In the genomic region with DNA sequence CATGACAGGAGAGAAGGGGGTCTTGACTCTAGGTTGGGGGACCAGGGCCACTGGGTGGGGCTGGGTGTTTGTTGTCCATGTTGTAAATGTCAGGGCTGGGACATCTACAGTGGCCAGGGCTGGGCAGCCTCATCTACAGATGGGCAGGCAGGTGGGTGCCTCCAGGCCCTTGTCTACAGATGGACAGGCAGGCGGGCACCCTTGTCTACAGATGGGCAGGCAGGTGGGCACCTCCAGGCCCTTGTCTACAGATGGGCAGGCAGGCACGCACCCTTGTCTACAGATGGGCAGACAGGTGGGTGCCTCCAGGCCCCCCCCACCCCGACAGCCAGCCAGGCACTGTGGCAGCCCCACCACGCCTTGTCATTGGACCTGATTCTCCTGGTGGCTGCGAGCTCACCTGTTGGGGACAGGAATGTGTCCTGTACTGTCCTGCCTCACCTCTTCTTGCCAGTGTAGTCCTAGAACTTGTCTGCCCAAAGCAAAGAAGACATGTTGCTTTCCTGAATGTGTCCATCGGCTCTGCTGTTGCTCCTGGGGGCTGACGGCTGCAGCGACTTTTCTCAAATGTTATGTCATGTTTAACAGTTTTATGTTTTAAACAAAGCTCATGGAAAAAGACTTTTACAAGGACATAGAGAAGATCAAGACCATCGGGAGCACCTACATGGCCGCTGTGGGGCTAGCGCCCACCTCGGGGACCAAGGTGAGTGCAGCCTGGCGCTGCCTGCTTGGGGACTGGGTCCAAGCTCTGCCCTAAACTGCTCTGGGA, we compare ENCODE assay signal across 13 cellular contexts.
"Had no signal": no experiment of that assay in that cellular context is flagged by ENCODE, and none has a peak within 500 bp of the region (broad histone marks: within the 10 kb centered on the region; RNA-seq: fewer than 3 reads in every experiment).

No MANE protein-coding gene starts in this region.

- H3K27ac ChIP-seq: gastroesophageal sphincter, hepatocyte, thoracic aorta had no signal

- H3K4me3 ChIP-seq: gastroesophageal sphincter, hepatocyte, right lobe of liver, thoracic aorta had no signal

- H3K9me3 Mint-ChIP-seq: activated naive CD8-positive, alpha-beta T cell treated with anti-CD3 and anti-CD28 coated beads, Interleukin-2, amount 10 ng/mL, durations not matched to agents 7 days and 5 days; mesothelial cell of epicardium had no signal

- H3K27me3 Mint-ChIP-seq: progenitor cell of endocrine pancreas had no signal

- H3K4me1 Mint-ChIP-seq: activated naive CD8-positive, alpha-beta T cell treated with anti-CD3 and anti-CD28 coated beads, Interleukin-2, amount 10 ng/mL, durations not matched to agents 7 days and 5 days; mesothelial cell of epicardium had no signal

- H3K4me3 Mint-ChIP-seq: activated CD8-positive, alpha-beta T cell treated with anti-CD3 and anti-CD28 coated beads, Interleukin-2, amount 10 ng/mL, durations not matched to agents 7 days and 5 days; activated naive CD8-positive, alpha-beta T cell treated with anti-CD3 and anti-CD28 coated beads, Interleukin-2, amount 10 ng/mL, durations not matched to agents 7 days and 5 days; mesothelial cell of epicardium had no signal

- ATAC-seq: activated CD8-positive, alpha-beta T cell treated with anti-CD3 and anti-CD28 coated beads, Interleukin-2, amount 10 ng/mL, durations not matched to agents 7 days and 5 days; gastroesophageal sphincter; right lobe of liver had no signal

- H2AFZ ChIP-seq: hepatocyte had no signal

- H3K27me3 ChIP-seq: gastroesophageal sphincter, hepatocyte, right lobe of liver had no signal

- H3K36me3 ChIP-seq: thoracic aorta had no signal

- DNase-seq: activated CD4-positive, alpha-beta T cell treated with anti-CD3 and anti-CD28 coated beads for 4 hours; activated CD8-positive, alpha-beta T cell treated with anti-CD3 and anti-CD28 coated beads, Interleukin-2, amount 10 ng/mL, durations not matched to agents 7 days and 5 days; activated gamma-delta T cell treated with Interleukin-2 at 50 U/mL for 16 hours; activated naive CD8-positive, alpha-beta T cell treated with anti-CD3 and anti-CD28 coated beads, Interleukin-2, amount 10 ng/mL, durations not matched to agents 7 days and 5 days; anterior cingulate cortex; stimulated activated CD4-positive, alpha-beta T cell treated with anti-CD3 and anti-CD28 coated beads, Interleukin-2, amount 100 ng/mL, for 24 hours; stimulated activated naive CD4-positive, alpha-beta T cell treated with Interleukin-2 at 50 U/mL for 16 hours had no signal

- H3K4me2 ChIP-seq: hepatocyte had no signal

- H3K9me3 ChIP-seq: gastroesophageal sphincter, right lobe of liver, thoracic aorta had no signal

- H3K27ac Mint-ChIP-seq: activated CD8-positive, alpha-beta T cell treated with anti-CD3 and anti-CD28 coated beads, Interleukin-2, amount 10 ng/mL, durations not matched to agents 7 days and 5 days; activated naive CD8-positive, alpha-beta T cell treated with anti-CD3 and anti-CD28 coated beads, Interleukin-2, amount 10 ng/mL, durations not matched to agents 7 days and 5 days; mesothelial cell of epicardium; progenitor cell of endocrine pancreas had no signal
